Comparison of ENCODE assay signal across 1 cellular context in genomic region chr10:103564799-103565365, GRCh38.
TF ChIP-seq lines count a peak whose summit lies in the region.

No MANE protein-coding gene starts in this region.

TF ChIP-seq in SK-N-SH, 30 proteins besides CTCF, POLR2A, EP300 and RAD21 (continued from another document):
- TF ChIP-seq REST (IDR thresholded peaks at IDR 0.05; ENCODE audit: low read depth, low read length), result no peak
